ENCODE assay signal across 29 cellular contexts in genomic region chr17:80964859-80965580, GRCh38. TPM values are rescaled to one million over a fixed set of nuclear protein-coding genes. Genes with fewer than 3 reads are reported as not detected.
DNase-seq lines count a peak whose midpoint lies in the region; ATAC-seq and TF ChIP-seq lines count a peak whose summit lies in the region.
"Had no signal": no experiment of that assay in that cellular context is flagged by ENCODE, and none has a peak within 500 bp of the region (broad histone marks: within the 10 kb centered on the region; RNA-seq: fewer than 3 reads in every experiment).

No MANE protein-coding gene starts in this region.

- no peaks in the 10 kb centered on the region for H3F3A ChIP-seq in GM23338 (replicated peaks; ENCODE audit: low read depth)

- H3K27ac Mint-ChIP-seq in GM23338 (peak overlapping the region; percentile 75; the same call in 1 of the 2 replicates), T-helper 17 cell (peak overlapping the region; percentile 41), endothelial cell (ENCODE audit: unreplicated experiment) (peak overlapping the region; percentile 23)
- H3K27ac Mint-ChIP-seq: activated CD8-positive, alpha-beta T cell treated with anti-CD3 and anti-CD28 coated beads for 36 hours; activated naive CD8-positive, alpha-beta T cell treated with anti-CD3 and anti-CD28 coated beads, Interleukin-2, amount 50 U/mL, for 24 hours; natural killer cell treated with Interleukin-12 subunit alpha and Interleukin-12 subunit beta and Interleukin-15 and Interleukin-18, amount 100 ng/mL, for 72 hours had no signal

- H3K4me1 ChIP-seq in GM23338 (ENCODE audit: insufficient read depth) (no peaks in the 10 kb centered on the region), neuronal stem cell (ENCODE audit: control insufficient read depth in 2 of 2, insufficient read depth in 1 of 2, low read depth in 1 of 2, low read length in 2 of 2) (peaks cover 9 to 20% of the 10 kb centered on the region in 2 donors), hepatocyte (ENCODE audit: insufficient read depth) (peaks cover 11% of the 10 kb centered on the region)

- H3K36me3 ChIP-seq in GM23338 (ENCODE audit: insufficient read depth): no peaks in the 10 kb centered on the region
- peaks cover 6 to 7% of the 10 kb centered on the region in 2 donors for H3K36me3 ChIP-seq in neuronal stem cell (replicated peaks in 1 of 2; ENCODE audit: control insufficient read depth in 2 of 2, insufficient read depth in 2 of 2, low read length in 2 of 2)
- H3K36me3 ChIP-seq in hepatocyte (replicated peaks; ENCODE audit: insufficient read depth, low read depth): no peaks in the 10 kb centered on the region
- H3K36me3 ChIP-seq: pancreas had no signal

- H3K9me3 ChIP-seq in T-helper 17 cell (ENCODE audit: control insufficient read depth, low read length, poor library complexity, severe bottlenecking): no peaks in the 10 kb centered on the region
- H3K9me3 ChIP-seq in neuronal stem cell (replicated peaks in 1 of 2; ENCODE audit: control insufficient read depth in 2 of 2, insufficient read depth in 1 of 2, low read depth in 1 of 2, low read length in 2 of 2): no peaks in the 10 kb centered on the region
- no peaks in the 10 kb centered on the region for H3K9me3 ChIP-seq in hepatocyte (ENCODE audit: low read depth)
- H3K9me3 ChIP-seq: BLaER1, pancreas, suprapubic skin, upper lobe of right lung had no signal

- H3K4me3 Mint-ChIP-seq in GM23338 (no peak overlapping the region), T-helper 17 cell (no peak overlapping the region), endothelial cell (ENCODE audit: unreplicated experiment) (no peak overlapping the region)
- H3K4me3 Mint-ChIP-seq: activated CD8-positive, alpha-beta T cell treated with anti-CD3 and anti-CD28 coated beads for 36 hours; activated naive CD8-positive, alpha-beta T cell treated with anti-CD3 and anti-CD28 coated beads, Interleukin-2, amount 50 U/mL, for 24 hours; natural killer cell treated with Interleukin-12 subunit alpha and Interleukin-12 subunit beta and Interleukin-15 and Interleukin-18, amount 100 ng/mL, for 72 hours had no signal

- H2BK12ac ChIP-seq in neuronal stem cell (ENCODE audit: low read length): peak overlapping the region; percentile 35

- H2AFZ ChIP-seq in GM23338: no peak overlapping the region
- H2AFZ ChIP-seq in neuronal stem cell (ENCODE audit: low read length): no peak overlapping the region
- no peak overlapping the region for H2AFZ ChIP-seq in hepatocyte

- DNase-seq in GM23338 (ENCODE audit: low spot score): no peak
- DNase-seq in T-helper 17 cell: no peak
- DNase-seq in endothelial cell (ENCODE audit: low spot score): no peak
- DNase-seq in neuronal stem cell (ENCODE audit: low spot score): no peak
- no peak for DNase-seq in NCI-H82 (lab: John Stamatoyannopoulos, UW)
- no peak for DNase-seq in NK-92 (lab: John Stamatoyannopoulos, UW; ENCODE audit: unreplicated experiment)
- DNase-seq in hepatocyte (ENCODE audit: low spot score): no peak
- DNase-seq: activated CD8-positive, alpha-beta T cell treated with anti-CD3 and anti-CD28 coated beads for 36 hours; activated effector memory CD4-positive, alpha-beta T cell treated with Interleukin-2 at 50 U/mL for 16 hours; activated naive CD8-positive, alpha-beta T cell treated with anti-CD3 and anti-CD28 coated beads, Interleukin-2, amount 50 U/mL, for 24 hours; cerebellar nuclear complex; DMS79; dorsolateral prefrontal cortex; Kasumi-1; left ventricle myocardium superior; MV-4-11; NCI-H1694; NCI-H510A treated with DMSO at 0.1 percent for 48 hours; NK-92 treated with Interleukin-12 subunit alpha and Interleukin-12 subunit beta, amount 100 ng/mL, for 24 hours; SIG-M5; stimulated activated CD4-positive, alpha-beta T cell treated with anti-CD3 and anti-CD28 coated beads, Interleukin-4, amount 100 ng/mL, for 4 hours; stimulated activated naive CD4-positive, alpha-beta T cell; upper lobe of right lung had no signal

- H3K27ac ChIP-seq in GM23338 (ENCODE audit: low read depth) (no peak overlapping the region), neuronal stem cell (replicated peaks; ENCODE audit: low read length) (peak overlapping the region; percentile 54), hepatocyte (no peak overlapping the region)
- H3K27ac ChIP-seq: BLaER1, dorsolateral prefrontal cortex, pancreas, suprapubic skin, upper lobe of right lung had no signal

- peak; percentile 18 for ATAC-seq in GM23338
- ATAC-seq in T-helper 17 cell: no peak
- ATAC-seq in GM18511 (IDR thresholded peaks at IDR 0.05; ENCODE audit: unreplicated experiment): no peak
- ATAC-seq: activated CD8-positive, alpha-beta T cell treated with anti-CD3 and anti-CD28 coated beads for 36 hours; activated naive CD8-positive, alpha-beta T cell treated with anti-CD3 and anti-CD28 coated beads, Interleukin-2, amount 50 U/mL, for 24 hours; left ventricle myocardium superior; natural killer cell treated with Interleukin-12 subunit alpha and Interleukin-12 subunit beta and Interleukin-15 and Interleukin-18, amount 100 ng/mL, for 72 hours; pancreas; right cardiac atrium; upper lobe of right lung had no signal

- H2BK5ac ChIP-seq in neuronal stem cell (ENCODE audit: low read length): peak overlapping the region; percentile 83

- peak overlapping the region; percentile 79 for H4K91ac ChIP-seq in neuronal stem cell (ENCODE audit: low read depth, low read length, poor library complexity)

- peak overlapping the region; percentile 59 for H2AK5ac ChIP-seq in neuronal stem cell (ENCODE audit: low read depth, low read length)

- H3K9me2 ChIP-seq in GM23338 (ENCODE audit: insufficient read depth): no peaks in the 10 kb centered on the region
- H3K9me2 ChIP-seq in hepatocyte (replicated peaks; ENCODE audit: insufficient read depth): no peaks in the 10 kb centered on the region

- peaks cover 6% of the 10 kb centered on the region for H3K79me1 ChIP-seq in neuronal stem cell (ENCODE audit: low read depth, low read length)

- peak overlapping the region; percentile 89 for H2BK15ac ChIP-seq in neuronal stem cell (ENCODE audit: low read length)

- H3K4me3 ChIP-seq in GM23338 (no peak overlapping the region), neuronal stem cell (ENCODE audit: low read length in 2 of 2) (no peak overlapping the region), hepatocyte (no peak overlapping the region)
- H3K4me3 ChIP-seq: BLaER1, dorsolateral prefrontal cortex, pancreas, suprapubic skin, upper lobe of right lung had no signal

- H4K8ac ChIP-seq in neuronal stem cell (ENCODE audit: low read depth, low read length): no peak overlapping the region

- no peak overlapping the region for H3K4me2 ChIP-seq in GM23338
- H3K4me2 ChIP-seq in neuronal stem cell (ENCODE audit: insufficient read depth, low read length, poor library complexity, severe bottlenecking): no peak overlapping the region
- no peak overlapping the region for H3K4me2 ChIP-seq in hepatocyte
- H3K4me2 ChIP-seq: BLaER1 had no signal

- H4K20me1 ChIP-seq in GM23338 (replicated peaks; ENCODE audit: insufficient read depth): no peaks in the 10 kb centered on the region
- H4K20me1 ChIP-seq in hepatocyte (ENCODE audit: insufficient read depth, poor library complexity, severe bottlenecking): no peaks in the 10 kb centered on the region

- TF ChIP-seq CTCF in GM23338 (conservative IDR thresholded peaks at IDR 0.05; ENCODE audit: low read depth in 2 of 2): peak in 1 of 2 experiments; percentile 44; a peak in 2 of 4 replicates
- no peak for TF ChIP-seq CTCF in endothelial cell (IDR thresholded peaks at IDR 0.05; ENCODE audit: unreplicated experiment)
- no peak for TF ChIP-seq CTCF in hepatocyte (IDR thresholded peaks at IDR 0.05; ENCODE audit: poor library complexity)

- peak overlapping the region; percentile 32 for H3K9ac ChIP-seq in neuronal stem cell (ENCODE audit: low read depth, low read length, poor library complexity)
- H3K9ac ChIP-seq: BLaER1 had no signal

- no CpG with 5 or more reads among the region's 36 CpGs for WGBS in neuronal stem cell (ENCODE audit: extremely low coverage in 2 of 2, insufficient read length in 2 of 2, insufficient replicate concordance in 1 of 2), 2 donors
- 95% methylated on average over 35 of the region's 36 CpGs for WGBS in hepatocyte (ENCODE audit: low lambda C conversion rate, missing lambda C conversion rate)

- H3K4me1 Mint-ChIP-seq in GM23338 (peaks cover 6% of the 10 kb centered on the region; the same call in 2 of the 3 replicates), T-helper 17 cell (peaks cover 3% of the 10 kb centered on the region), endothelial cell (ENCODE audit: unreplicated experiment) (no peaks in the 10 kb centered on the region)
- H3K4me1 Mint-ChIP-seq: activated naive CD8-positive, alpha-beta T cell treated with anti-CD3 and anti-CD28 coated beads, Interleukin-2, amount 50 U/mL, for 24 hours had no signal

- peak overlapping the region; percentile 76 for H3K4ac ChIP-seq in neuronal stem cell (ENCODE audit: low read length)

- H3K14ac ChIP-seq in neuronal stem cell (ENCODE audit: low read length): peak overlapping the region; percentile 84

- H2BK120ac ChIP-seq in neuronal stem cell (ENCODE audit: low read depth, low read length): peak overlapping the region; percentile 2

- H3K79me2 ChIP-seq in GM23338 (replicated peaks; ENCODE audit: insufficient read depth) (no peaks in the 10 kb centered on the region), hepatocyte (no peaks in the 10 kb centered on the region)

- H3K27me3 ChIP-seq in GM23338 (ENCODE audit: insufficient read depth) (no peaks in the 10 kb centered on the region), neuronal stem cell (ENCODE audit: control insufficient read depth in 3 of 3, insufficient read depth in 3 of 3, low read depth in 1 of 3, low read length in 3 of 3) (no peaks in the 10 kb centered on the region), hepatocyte (no peaks in the 10 kb centered on the region)
- H3K27me3 ChIP-seq: BLaER1, dorsolateral prefrontal cortex, pancreas, upper lobe of right lung had no signal

- H3K23ac ChIP-seq in neuronal stem cell (ENCODE audit: low read depth, low read length, poor library complexity): peak overlapping the region; percentile 6

- H3K27me3 Mint-ChIP-seq in GM23338 (ENCODE audit: insufficient read depth, low read depth, poor library complexity): peaks cover 7% of the 10 kb centered on the region
- H3K27me3 Mint-ChIP-seq in T-helper 17 cell: no peaks in the 10 kb centered on the region
- H3K27me3 Mint-ChIP-seq in endothelial cell (ENCODE audit: unreplicated experiment): peaks cover 11% of the 10 kb centered on the region
- H3K27me3 Mint-ChIP-seq: activated CD8-positive, alpha-beta T cell treated with anti-CD3 and anti-CD28 coated beads for 36 hours; activated naive CD8-positive, alpha-beta T cell treated with anti-CD3 and anti-CD28 coated beads, Interleukin-2, amount 50 U/mL, for 24 hours; natural killer cell treated with Interleukin-12 subunit alpha and Interleukin-12 subunit beta and Interleukin-15 and Interleukin-18, amount 100 ng/mL, for 72 hours had no signal

- H3K18ac ChIP-seq in neuronal stem cell (ENCODE audit: low read length): peak overlapping the region; percentile 84

- no peaks in the 10 kb centered on the region; the same call in 2 of the 3 replicates for H3K9me3 Mint-ChIP-seq in GM23338
- no peaks in the 10 kb centered on the region for H3K9me3 Mint-ChIP-seq in endothelial cell (ENCODE audit: unreplicated experiment)
- H3K9me3 Mint-ChIP-seq: activated CD8-positive, alpha-beta T cell treated with anti-CD3 and anti-CD28 coated beads for 36 hours; activated naive CD8-positive, alpha-beta T cell treated with anti-CD3 and anti-CD28 coated beads, Interleukin-2, amount 50 U/mL, for 24 hours; natural killer cell treated with Interleukin-12 subunit alpha and Interleukin-12 subunit beta and Interleukin-15 and Interleukin-18, amount 100 ng/mL, for 72 hours had no signal

- H3K36me3 Mint-ChIP-seq in GM23338 (ENCODE audit: low read depth): peaks cover 4% of the 10 kb centered on the region; the same call in 1 of the 3 replicates
- H3K36me3 Mint-ChIP-seq in T-helper 17 cell (ENCODE audit: low read depth): peaks cover 2% of the 10 kb centered on the region
- peaks cover 5% of the 10 kb centered on the region for H3K36me3 Mint-ChIP-seq in endothelial cell (ENCODE audit: low read depth, unreplicated experiment)
- H3K36me3 Mint-ChIP-seq: natural killer cell treated with Interleukin-12 subunit alpha and Interleukin-12 subunit beta and Interleukin-15 and Interleukin-18, amount 100 ng/mL, for 72 hours had no signal

RNA-seq across cellular contexts. Expression of gene CHMP6, which starts 26.6 kb away (rescaled TPM):
- 8.2 and 12.3 TPM in 2 replicates for total RNA-seq in GM23338 (2014; rRNA removed; shearing (Covaris generic))
- polyA plus RNA-seq in GM23338 (2016; fragmentation: Nextera tagmentation; extraction: Ambion mirVana): 13.2 and 14.0 TPM in 2 replicates
- 10 to 100 TPM; 21.0 to 25.6 TPM for total RNA-seq in T-helper 17 cell
- 34.3 TPM for total RNA-seq in endothelial cell (ENCODE audit: unreplicated experiment)
- 14.3 TPM for polyA plus RNA-seq in neuronal stem cell (2013, experiment 1 of 2)
- 13.1 TPM for polyA plus RNA-seq in neuronal stem cell (2013, experiment 2 of 2)
- total RNA-seq in hepatocyte: 16.9 and 27.8 TPM in 2 replicates
- 30.8 and 38.3 TPM in 2 replicates for polyA plus RNA-seq in hepatocyte

Comparison
In these comparisons a context has a peak if more than half of its experiments do, and no peak if none do; other contexts are left out.
1. H3K27ac Mint-ChIP-seq: peak in every context shown above with its lines; median percentile 75 in GM23338; 41 in T-helper 17 cell; 23 in endothelial cell.